22 cellular contexts compared by ENCODE assay signal in the genomic region with DNA sequence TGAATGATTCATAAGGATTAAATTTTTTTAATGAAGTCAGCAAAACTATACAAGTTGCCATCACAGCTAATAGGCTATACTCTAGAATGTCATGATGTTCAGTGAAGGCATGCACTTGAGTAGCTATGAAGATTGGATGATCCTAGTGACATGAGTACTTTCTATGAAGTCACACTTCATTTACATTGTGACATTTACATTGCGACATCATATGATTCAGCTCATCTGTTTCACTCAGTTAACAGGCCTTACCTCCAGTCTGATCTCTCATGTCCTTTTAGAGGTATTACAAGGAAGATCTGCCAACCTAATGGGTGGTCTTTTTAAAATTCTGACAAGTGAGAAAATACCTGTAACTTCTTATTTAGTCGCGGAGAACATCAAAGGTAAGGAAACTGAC.
DNase-seq lines count a peak whose midpoint lies in the region; ATAC-seq, FAIRE-seq and TF ChIP-seq lines count a peak whose summit lies in the region.
"Had no signal": no experiment of that assay in that cellular context is flagged by ENCODE, and none has a peak within 500 bp of the region (broad histone marks: within the 10 kb centered on the region; RNA-seq: fewer than 3 reads in every experiment).

No MANE protein-coding gene starts in this region.

- ATAC-seq in GM21390 (IDR thresholded peaks at IDR 0.05; ENCODE audit: unreplicated experiment) = no peak
- ATAC-seq: HepG2, Panc1 had no signal

- TF ChIP-seq POLR2A in NB4 (IDR thresholded peaks at IDR 0.05; ENCODE audit: extremely low read depth, insufficient read length) = no peak

- no peaks in the 10 kb centered on the region for H3K27me3 ChIP-seq in bronchial epithelial cell (ENCODE audit: control insufficient read depth, insufficient read depth, low read length)
- H3K27me3 ChIP-seq: BE2C, MG63 had no signal

- H3K4me3 ChIP-seq in NB4 (ENCODE audit: low read depth, low read length) (no peak overlapping the region), bronchial epithelial cell (ENCODE audit: low read depth, low read length) (no peak overlapping the region)
- H3K4me3 ChIP-seq: MG63 had no signal

- FAIRE-seq in bronchial epithelial cell (lab: Jason Lieb, UNC) = no peak
- FAIRE-seq: GM12892, GM18507, HepG2 had no signal

- no peaks in the 10 kb centered on the region for H3K36me3 ChIP-seq in bronchial epithelial cell (ENCODE audit: control insufficient read depth, insufficient read depth, low read length)
- H3K36me3 ChIP-seq: BE2C, MG63 had no signal

- DNase-seq in NOMO-1 treated with DMSO at 0.1 percent for 48 hours (lab: John Stamatoyannopoulos, UW; ENCODE audit: unreplicated experiment) = peak; percentile 36
- no peak for DNase-seq in NOMO-1 treated with dmso at 0.1 percent for 144 hours (lab: John Stamatoyannopoulos, UW; ENCODE audit: unreplicated experiment)
- peak; percentile 24 for DNase-seq in NB4 (ENCODE audit: low read depth)
- DNase-seq in bronchial epithelial cell (ENCODE audit: low read depth) = peak; percentile 19
- peak; percentile 17 for DNase-seq in renal cortical epithelial cell (ENCODE audit: low read depth)
- DNase-seq in iPS-NIHi11 (ENCODE audit: low spot score) = no peak
- DNase-seq in activated T-cell treated with anti-CD3 and anti-CD28 coated beads for 4 hours = no peak
- DNase-seq: 8988T; BE2C; CD4-positive, alpha-beta memory T cell; MG63; NCI-H1417; NCI-H187; NCI-H2107; NCI-H510A treated with DMSO at 0.1 percent for 48 hours; NCI-H774; SW 1271 had no signal

- TF ChIP-seq CTCF in NB4 (IDR thresholded peaks at IDR 0.05; ENCODE audit: low read depth, low read length) = no peak
- TF ChIP-seq CTCF in bronchial epithelial cell (IDR thresholded peaks at IDR 0.05; ENCODE audit: insufficient read depth, low read length, severe bottlenecking) = no peak

Comparison
In these comparisons a context has a peak if more than half of its experiments do, and no peak if none do; other contexts are left out.
1. DNase-seq: peak in NOMO-1 treated with DMSO at 0.1 percent for 48 hours (single experiment), NB4 (single experiment), bronchial epithelial cell (single experiment) and renal cortical epithelial cell (single experiment); none in NOMO-1 treated with dmso at 0.1 percent for 144 hours (single experiment), iPS-NIHi11 (single experiment) and activated T-cell treated with anti-CD3 and anti-CD28 coated beads for 4 hours (single experiment).